Comparison of ENCODE assay signal across 18 cellular contexts in genomic region chrX:44157858-44158257, GRCh38.
A peak's percentile ranks its signal among the peaks of the same experiment; 100 is the strongest.
DNase-seq lines count a peak whose midpoint lies in the region; ATAC-seq and TF ChIP-seq lines count a peak whose summit lies in the region.
"Had no signal": no experiment of that assay in that cellular context is flagged by ENCODE, and none has a peak within 500 bp of the region (broad histone marks: within the 10 kb centered on the region; RNA-seq: fewer than 3 reads in every experiment).

No MANE protein-coding gene starts in this region.

- H2AFZ ChIP-seq in mammary epithelial cell (ENCODE audit: low read depth, low read length), result no peak overlapping the region

- H3K4me1 ChIP-seq in mammary epithelial cell (ENCODE audit: insufficient read depth, low read length) (no peaks in the 10 kb centered on the region), gastroesophageal sphincter (no peaks in the 10 kb centered on the region), aorta (ENCODE audit: control insufficient read depth in 1 of 2, insufficient read depth in 2 of 2, low read length in 2 of 2) (no peaks in the 10 kb centered on the region)
- H3K4me1 ChIP-seq: SJSA1 had no signal

- H3K9me3 ChIP-seq in mammary epithelial cell (replicated peaks; ENCODE audit: insufficient read depth, low read length) (no peaks in the 10 kb centered on the region), gastroesophageal sphincter (no peaks in the 10 kb centered on the region), aorta (ENCODE audit: control insufficient read depth, low read length) (no peaks in the 10 kb centered on the region)
- H3K9me3 ChIP-seq: SJSA1 had no signal

- no peaks in the 10 kb centered on the region for H4K20me1 ChIP-seq in mammary epithelial cell (ENCODE audit: insufficient read depth, low read length)

- H3K9ac ChIP-seq in mammary epithelial cell (ENCODE audit: insufficient read depth, low read length), result no peak overlapping the region

- H3K27me3 Mint-ChIP-seq in MCF 10A (ENCODE audit: insufficient read depth, unreplicated experiment) (peaks cover 82% of the 10 kb centered on the region), type B pancreatic cell (no peaks in the 10 kb centered on the region)
- H3K27me3 Mint-ChIP-seq: CD4-positive, alpha-beta T cell had no signal

- DNase-seq in mammary epithelial cell, result peak; percentile 8
- no peak for DNase-seq in MCF 10A (ENCODE audit: unreplicated experiment)
- DNase-seq in astrocyte of the cerebellum (ENCODE audit: low read depth), result peak; percentile 20
- peak in 1 of 2 donors; percentile 55 for DNase-seq in aorta
- DNase-seq in type B pancreatic cell (ENCODE audit: extremely low spot score, unreplicated experiment), result no peak
- DNase-seq: CD4-positive, alpha-beta T cell; DMS79 treated with DMSO at 0.1 percent for 48 hours; GOT3; KG1; NCI-H1105 treated with DMSO at 0.1 percent for 48 hours; NCI-H187 treated with DMSO at 0.1 percent for 48 hours; NCI-H510A had no signal

- intact Hi-C loops in mammary epithelial cell (cut with micrococcal nuclease), result no loop called here
- intact Hi-C loops in MCF 10A (cut with micrococcal nuclease), result no loop called here
- intact Hi-C loops in aorta (cut with DNase I), result no loop called here

- H3K36me3 ChIP-seq in mammary epithelial cell (ENCODE audit: insufficient read depth, low read length) (no peaks in the 10 kb centered on the region), gastroesophageal sphincter (no peaks in the 10 kb centered on the region), aorta (ENCODE audit: control insufficient read depth in 1 of 2, insufficient read depth in 2 of 2, low read length in 1 of 2) (no peaks in the 10 kb centered on the region)
- H3K36me3 ChIP-seq: SJSA1 had no signal

- H3K4me3 Mint-ChIP-seq in MCF 10A (ENCODE audit: unreplicated experiment) (no peak overlapping the region), type B pancreatic cell (no peak overlapping the region)
- H3K4me3 Mint-ChIP-seq: CD4-positive, alpha-beta T cell had no signal

- 80% methylated on average over 2 of the region's 2 CpGs for WGBS in mammary epithelial cell (ENCODE audit: low coverage, missing lambda C conversion rate)
- 71% methylated on average over 1 of the region's 2 CpGs; no CpG with 5 or more reads in 1 of the 2 donors for WGBS in gastroesophageal sphincter (ENCODE audit: low coverage in 1 of 2), 2 donors
- 77 to 87% methylated on average over 2 of the region's 2 CpGs for WGBS in aorta, 2 donors

- H3K79me2 ChIP-seq in mammary epithelial cell (ENCODE audit: insufficient read depth, low read length), result no peaks in the 10 kb centered on the region

- peak; percentile 77 for ATAC-seq in gastroesophageal sphincter
- ATAC-seq in aorta (ENCODE audit: low FRiP score), result peak; percentile 59
- no peak for ATAC-seq in GM18868 (IDR thresholded peaks at IDR 0.05; ENCODE audit: unreplicated experiment)
- no peak for ATAC-seq in HG02938 (IDR thresholded peaks at IDR 0.05; ENCODE audit: unreplicated experiment)

- H3K36me3 Mint-ChIP-seq in MCF 10A (ENCODE audit: insufficient read depth, unreplicated experiment) (no peaks in the 10 kb centered on the region), type B pancreatic cell (no peaks in the 10 kb centered on the region)

- BruUV-seq in mammary epithelial cell (replicated peaks; lab: Mats Ljungman, UMichigan) (no TSS peak), MCF 10A (replicated peaks; lab: Mats Ljungman, UMichigan) (no TSS peak)

- peaks cover 6% of the 10 kb centered on the region for H3K4me1 Mint-ChIP-seq in MCF 10A (ENCODE audit: insufficient read depth, unreplicated experiment)
- no peaks in the 10 kb centered on the region for H3K4me1 Mint-ChIP-seq in type B pancreatic cell (ENCODE audit: unreplicated experiment)

- H3K27ac Mint-ChIP-seq in MCF 10A (ENCODE audit: low read depth, unreplicated experiment), result no peak overlapping the region
- H3K27ac Mint-ChIP-seq in type B pancreatic cell, result no peak overlapping the region
- H3K27ac Mint-ChIP-seq: CD4-positive, alpha-beta T cell had no signal

- no peaks in the 10 kb centered on the region for H3K9me3 Mint-ChIP-seq in MCF 10A (ENCODE audit: unreplicated experiment)
- peaks cover 6% of the 10 kb centered on the region for H3K9me3 Mint-ChIP-seq in type B pancreatic cell
- H3K9me3 Mint-ChIP-seq: CD4-positive, alpha-beta T cell had no signal

- no peak overlapping the region for H3K27ac ChIP-seq in mammary epithelial cell (ENCODE audit: insufficient read depth, low read depth, low read length)
- no peak overlapping the region for H3K27ac ChIP-seq in gastroesophageal sphincter
- H3K27ac ChIP-seq in aorta (ENCODE audit: low read depth in 1 of 2, low read length in 2 of 2), result no peak overlapping the region
- H3K27ac ChIP-seq: 22Rv1, RWPE1, SJSA1 had no signal

- peaks cover 3% of the 10 kb centered on the region for H3K27me3 ChIP-seq in mammary epithelial cell (ENCODE audit: insufficient read depth, low read length)
- H3K27me3 ChIP-seq in gastroesophageal sphincter, result no peaks in the 10 kb centered on the region
- no peaks in the 10 kb centered on the region for H3K27me3 ChIP-seq in aorta (ENCODE audit: control insufficient read depth in 1 of 2, insufficient read depth in 2 of 2, low read length in 1 of 2)
- H3K27me3 ChIP-seq: SJSA1 had no signal

- H3K4me3 ChIP-seq in mammary epithelial cell (replicated peaks in 1 of 3; ENCODE audit: insufficient read depth in 1 of 3, low read depth in 2 of 3, low read length in 3 of 3) (no peak overlapping the region), astrocyte of the cerebellum (ENCODE audit: low read depth, low read length) (no peak overlapping the region), gastroesophageal sphincter (no peak overlapping the region), aorta (ENCODE audit: low read length in 2 of 2) (no peak overlapping the region)
- H3K4me3 ChIP-seq: SJSA1 had no signal

- POLR2A ChIA-PET in MCF 10A (lab: Yijun Ruan, JAX), result interaction anchor here (0.8 kb wide), 1 partner anchor 26 kb away, joined by 3 read pairs; no protein-coding TSS in a partner anchor

- no peak for TF ChIP-seq CTCF in mammary epithelial cell (conservative IDR thresholded peaks at IDR 0.05 in 1 of 2, IDR thresholded peaks at IDR 0.05 in 1 of 2; ENCODE audit: extremely low read depth in 1 of 2, insufficient read depth in 1 of 2, low read depth in 1 of 2, low read length in 2 of 2)
- no peak for TF ChIP-seq CTCF in MCF 10A (IDR thresholded peaks at IDR 0.05; ENCODE audit: unreplicated experiment)
- TF ChIP-seq CTCF in astrocyte of the cerebellum (IDR thresholded peaks at IDR 0.05; ENCODE audit: low read depth, low read length, missing control alignments), result no peak
- no peak for TF ChIP-seq CTCF in gastroesophageal sphincter (IDR thresholded peaks at IDR 0.05)
- no peak for TF ChIP-seq CTCF in type B pancreatic cell (conservative IDR thresholded peaks at IDR 0.05)

- dilution Hi-C loops in mammary epithelial cell (cut with HindIII; ENCODE audit: low sequenced_read_pairs), result no loop called here

- TF ChIP-seq POLR2A in gastroesophageal sphincter (IDR thresholded peaks at IDR 0.05), result no peak

- CTCF ChIA-PET in mammary epithelial cell (lab: Charles Lee; ENCODE audit: low non-redundant PET) (no interaction called here), MCF 10A (lab: Yijun Ruan, JAX) (no interaction called here)

- in situ Hi-C loops in mammary epithelial cell (cut with MboI; ENCODE audit: low sequenced_read_pairs in 2 of 2) (no loop called here), astrocyte of the cerebellum (cut with HindIII; ENCODE audit: low sequenced_read_pairs) (no loop called here)

- H3K4me2 ChIP-seq in mammary epithelial cell (ENCODE audit: insufficient read depth, low read depth, low read length), result no peak overlapping the region

- no peak for TF ChIP-seq EP300 in gastroesophageal sphincter (IDR thresholded peaks at IDR 0.05)

Comparison
In these comparisons a context has a peak if more than half of its experiments do, and no peak if none do; other contexts are left out.
1. DNase-seq: peak in mammary epithelial cell (single experiment) and astrocyte of the cerebellum (single experiment); none in MCF 10A (single experiment) and type B pancreatic cell (single experiment).
2. ATAC-seq: peak in gastroesophageal sphincter (single experiment) and aorta (single experiment); none in GM18868 (single experiment) and HG02938 (single experiment).